ENCODE assay signal across 9 cellular contexts in genomic region chr1:150567717-150568561, GRCh38. TPM values are rescaled to one million over a fixed set of nuclear protein-coding genes. Genes with fewer than 3 reads are reported as not detected.
DNase-seq lines count a peak whose midpoint lies in the region; ATAC-seq, FAIRE-seq and TF ChIP-seq lines count a peak whose summit lies in the region.
"Had no signal": no experiment of that assay in that cellular context is flagged by ENCODE, and none has a peak within 500 bp of the region (broad histone marks: within the 10 kb centered on the region; RNA-seq: fewer than 3 reads in every experiment).

No MANE protein-coding gene starts in this region.

- H3K9me2 ChIP-seq in neural cell (ENCODE audit: insufficient read depth, low read length) = no peaks in the 10 kb centered on the region

- DNase-seq in NCI-H226 (peak; percentile 98), foreskin fibroblast (peak; percentile 94 to 96), aorta (peak; percentile 88 to 93), NCI-H187 (lab: John Stamatoyannopoulos, UW) (no peak)
- DNase-seq in activated naive CD4-positive, alpha-beta T cell treated with Interleukin-2 at 50 U/mL for 16 hours = peak; percentile 53

- ATAC-seq in HG02642 (IDR thresholded peaks at IDR 0.05; ENCODE audit: poor library complexity, unreplicated experiment) = peak; percentile 24
- peak; percentile 86 for ATAC-seq in aorta (ENCODE audit: low FRiP score)

- TF ChIP-seq EP300 in neural cell (conservative IDR thresholded peaks at IDR 0.05; ENCODE audit: poor library complexity, severe bottlenecking) = no peak

- intact Hi-C loops in aorta (cut with DNase I) = loop anchor here in 1 of 2 donors (10.0 kb wide), 1 partner anchor 407 kb away; the partner anchor contains the start of gene CERS2

- FAIRE-seq in G401.6 (lab: Jason Lieb, UNC) = peak; percentile 97
- FAIRE-seq: islet of Langerhans had no signal

- H3F3A ChIP-seq in neural cell (ENCODE audit: insufficient read depth, low read length, poor library complexity, severe bottlenecking) = no peaks in the 10 kb centered on the region

- peak overlapping the region; percentile 12 to 37 for H3K4me3 ChIP-seq in foreskin fibroblast (ENCODE audit: low read depth in 1 of 2, low read length in 2 of 2)
- H3K4me3 ChIP-seq in neural cell (ENCODE audit: low read length) = peak overlapping the region; percentile 40
- peak overlapping the region; percentile 11 to 32 for H3K4me3 ChIP-seq in aorta (ENCODE audit: low read length in 2 of 2)

- TF ChIP-seq RAD21 in neural cell (conservative IDR thresholded peaks at IDR 0.05) = no peak

- H3K27me3 ChIP-seq in neural cell (ENCODE audit: insufficient read depth, low read depth, low read length) = no peaks in the 10 kb centered on the region
- H3K27me3 ChIP-seq in aorta (ENCODE audit: control insufficient read depth in 1 of 2, insufficient read depth in 2 of 2, low read length in 1 of 2) = no peaks in the 10 kb centered on the region

- TF ChIP-seq CTCF in foreskin fibroblast (IDR thresholded peaks at IDR 0.05; ENCODE audit: low read depth, low read length) (no peak), neural cell (IDR thresholded peaks at IDR 0.05; ENCODE audit: poor library complexity, severe bottlenecking) (no peak)

- H3K9me3 ChIP-seq in neural cell (ENCODE audit: low read length) = no peaks in the 10 kb centered on the region
- H3K9me3 ChIP-seq in aorta (ENCODE audit: control insufficient read depth, low read length) = no peaks in the 10 kb centered on the region

- H3K36me3 ChIP-seq in neural cell (ENCODE audit: insufficient read depth, low read length) (no peaks in the 10 kb centered on the region), aorta (ENCODE audit: control insufficient read depth in 1 of 2, insufficient read depth in 2 of 2, low read length in 1 of 2) (no peaks in the 10 kb centered on the region)

- H3K27ac ChIP-seq in neural cell (ENCODE audit: low read length) = peak overlapping the region; percentile 1
- peak overlapping the region; percentile 61 to 99 for H3K27ac ChIP-seq in aorta (ENCODE audit: low read depth in 1 of 2, low read length in 2 of 2)

- no peak overlapping the region for H2AFZ ChIP-seq in neural cell (ENCODE audit: low read depth, low read length)

- H3K4me2 ChIP-seq in neural cell (ENCODE audit: low read length) = no peak overlapping the region

- H3K9ac ChIP-seq in neural cell (ENCODE audit: low read length) = no peak overlapping the region

- peaks cover 2 to 12% of the 10 kb centered on the region in 2 donors for H3K4me1 ChIP-seq in aorta (ENCODE audit: control insufficient read depth in 1 of 2, insufficient read depth in 2 of 2, low read length in 2 of 2)

- 0 to 1% methylated on average over 10 of the region's 10 CpGs for WGBS in aorta, 2 donors

- H4K20me1 ChIP-seq in neural cell (ENCODE audit: insufficient read depth) = no peaks in the 10 kb centered on the region

- H3K79me2 ChIP-seq in neural cell (replicated peaks; ENCODE audit: insufficient read depth, low read length) = peaks cover 41% of the 10 kb centered on the region

TF ChIP-seq in neural cell, 6 proteins besides CTCF, POLR2A, EP300 and RAD21:
- TF ChIP-seq EZH2 (IDR thresholded peaks at IDR 0.05; ENCODE audit: borderline replicate concordance, insufficient read depth, low read length, poor library complexity, severe bottlenecking) (no peak), REST (IDR thresholded peaks at IDR 0.05; ENCODE audit: borderline replicate concordance) (no peak), TAF1 (IDR thresholded peaks at IDR 0.05; ENCODE audit: low read depth) (no peak)
TF ChIP-seq in neural cell: peak in this region for 0.

RNA-seq across cellular contexts. Expression of gene MCL1, which starts 11.5 kb away (rescaled TPM):
- polyA plus RNA-seq in neural cell = 151 and 171 TPM in 2 replicates
- 246 and 252 TPM in 2 replicates for polyA minus RNA-seq in neural cell
- total RNA-seq in aorta = 100 to 1,000 TPM; 247 to 533 TPM
- polyA plus RNA-seq in aorta = 100 to 1,000 TPM; 146 to 200 TPM

RNA-seq across cellular contexts. Expression of gene ADAMTSL4, which starts 18.7 kb away (rescaled TPM):
- polyA plus RNA-seq in neural cell (0.56 TPM in 1 of 2 replicates, not detected in the other), aorta (10 to 100 TPM in 1 of 2 donors, 1 to 10 TPM in 1; 8.8 to 50.4 TPM)
- not detected in 2 replicates for polyA minus RNA-seq in neural cell
- 10 to 100 TPM; 94.4 to 98.0 TPM for total RNA-seq in aorta

RNA-seq across cellular contexts. Expression of gene FALEC, which starts 52.4 kb away (rescaled TPM):
- polyA plus RNA-seq in neural cell (not detected in 2 replicates), aorta (1 to 10 TPM in 1 of 2 donors, not detected in 1; 1.1 TPM)
- polyA minus RNA-seq in neural cell = not detected in 2 replicates
- under 1 TPM in 1 of 2 donors, not detected in 1; 0.99 TPM for total RNA-seq in aorta

Comparison
In these comparisons a context has a peak if more than half of its experiments do, and no peak if none do; other contexts are left out.
1. DNase-seq: peak in NCI-H226 (single experiment), activated naive CD4-positive, alpha-beta T cell treated with Interleukin-2 at 50 U/mL for 16 hours (single experiment), foreskin fibroblast (2 of 2) and aorta (2 of 2); none in NCI-H187 (0 of 2).
2. Peak in every context shown above with its lines, with median percentiles within 50 percentile points of each other: H3K4me3 ChIP-seq.